8 cellular contexts compared by ENCODE assay signal in the genomic region with DNA sequence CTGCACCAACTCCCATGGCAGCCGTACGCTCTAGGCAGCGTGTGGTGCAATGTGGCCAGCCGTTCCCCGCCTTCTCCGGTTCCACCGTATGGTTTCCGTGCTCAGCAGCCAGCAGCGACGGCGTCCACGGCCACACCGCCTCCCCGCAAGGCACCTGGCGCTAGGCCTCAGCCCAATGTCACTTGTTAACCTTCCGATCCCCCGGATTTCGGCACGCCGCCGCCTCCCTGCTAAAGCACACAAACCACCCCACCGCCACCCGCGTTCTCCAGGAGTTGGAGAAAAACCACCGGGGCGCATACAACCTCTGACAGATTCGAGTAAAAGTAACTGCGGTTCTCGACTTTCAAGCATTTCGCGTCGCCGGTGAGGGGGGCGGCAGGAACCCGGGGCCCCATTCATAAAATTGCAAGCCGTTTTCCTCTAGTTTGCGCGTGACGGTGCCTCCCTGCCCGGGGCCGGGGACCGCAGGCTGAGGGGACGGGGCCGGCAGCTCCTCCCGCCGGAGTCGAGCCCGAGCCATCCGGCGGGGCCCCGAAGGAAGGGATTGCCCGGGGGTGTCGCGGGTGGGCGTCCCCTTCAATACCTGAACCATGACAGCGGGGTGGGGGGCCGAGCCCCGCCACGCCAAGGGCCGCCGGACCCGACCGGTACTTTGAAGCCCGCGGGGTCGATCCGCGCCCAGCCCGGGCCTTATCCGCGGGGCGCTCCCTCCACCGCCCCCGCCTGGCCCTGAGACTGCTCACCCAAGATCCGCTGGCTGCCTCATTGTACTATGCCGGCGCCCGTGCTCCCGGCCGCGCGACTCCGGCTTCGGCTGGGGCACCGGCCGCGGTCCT. TPM values are rescaled to one million over a fixed set of nuclear protein-coding genes. Genes with fewer than 3 reads are reported as not detected.
DNase-seq lines count a peak whose midpoint lies in the region; ATAC-seq and TF ChIP-seq lines count a peak whose summit lies in the region.

A gene with protein sequence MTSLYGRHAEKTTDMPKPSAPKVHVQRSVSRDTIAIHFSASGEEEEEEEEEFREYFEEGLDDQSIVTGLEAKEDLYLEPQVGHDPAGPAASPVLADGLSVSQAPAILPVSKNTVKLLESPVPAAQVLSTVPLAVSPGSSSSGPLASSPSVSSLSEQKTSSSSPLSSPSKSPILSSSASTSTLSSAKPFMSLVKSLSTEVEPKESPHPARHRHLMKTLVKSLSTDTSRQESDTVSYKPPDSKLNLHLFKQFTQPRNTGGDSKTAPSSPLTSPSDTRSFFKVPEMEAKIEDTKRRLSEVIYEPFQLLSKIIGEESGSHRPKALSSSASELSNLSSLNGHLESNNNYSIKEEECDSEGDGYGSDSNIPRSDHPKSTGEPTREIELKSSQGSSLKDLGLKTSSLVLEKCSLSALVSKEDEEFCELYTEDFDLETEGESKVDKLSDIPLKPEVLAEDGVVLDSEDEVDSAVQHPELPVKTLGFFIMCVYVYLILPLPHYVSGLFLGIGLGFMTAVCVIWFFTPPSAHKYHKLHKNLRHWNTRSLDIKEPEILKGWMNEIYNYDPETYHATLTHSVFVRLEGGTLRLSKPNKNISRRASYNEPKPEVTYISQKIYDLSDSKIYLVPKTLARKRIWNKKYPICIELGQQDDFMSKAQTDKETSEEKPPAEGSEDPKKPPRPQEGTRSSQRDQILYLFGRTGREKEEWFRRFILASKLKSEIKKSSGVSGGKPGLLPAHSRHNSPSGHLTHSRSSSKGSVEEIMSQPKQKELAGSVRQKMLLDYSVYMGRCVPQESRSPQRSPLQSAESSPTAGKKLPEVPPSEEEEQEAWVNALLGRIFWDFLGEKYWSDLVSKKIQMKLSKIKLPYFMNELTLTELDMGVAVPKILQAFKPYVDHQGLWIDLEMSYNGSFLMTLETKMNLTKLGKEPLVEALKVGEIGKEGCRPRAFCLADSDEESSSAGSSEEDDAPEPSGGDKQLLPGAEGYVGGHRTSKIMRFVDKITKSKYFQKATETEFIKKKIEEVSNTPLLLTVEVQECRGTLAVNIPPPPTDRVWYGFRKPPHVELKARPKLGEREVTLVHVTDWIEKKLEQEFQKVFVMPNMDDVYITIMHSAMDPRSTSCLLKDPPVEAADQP (minus strand): TSS at position 839 of the 839 bp plus-strand sequence. CDS start 49,043 bp downstream, outside the sequence.

- peaks cover 53% of the 10 kb centered on the region for H3K79me2 ChIP-seq in SK-N-SH (ENCODE audit: insufficient read depth)

- peak within 1 kb of the TSS; percentile 90 for H3K27ac Mint-ChIP-seq in activated naive CD8-positive, alpha-beta T cell treated with anti-CD3 and anti-CD28 coated beads, Interleukin-2, amount 10 ng/mL, durations not matched to agents 7 days and 5 days

- peak within 1 kb of the TSS; percentile 96 for H3K4me3 Mint-ChIP-seq in activated naive CD8-positive, alpha-beta T cell treated with anti-CD3 and anti-CD28 coated beads, Interleukin-2, amount 10 ng/mL, durations not matched to agents 7 days and 5 days

- peak; percentile 57 for DNase-seq in AG20443 (ENCODE audit: low spot score)
- peak; percentile 86 for DNase-seq in SK-N-SH
- DNase-seq in activated naive CD8-positive, alpha-beta T cell treated with anti-CD3 and anti-CD28 coated beads, Interleukin-2, amount 10 ng/mL, durations not matched to agents 7 days and 5 days, result peak; percentile 74
- peak; percentile 56 to 81 (median 67) for DNase-seq in heart left ventricle
- peak; percentile 30 for DNase-seq in putamen (ENCODE audit: low spot score)
- peak; percentile 69 to 85 for DNase-seq in aorta

- H3K4me1 Mint-ChIP-seq in activated naive CD8-positive, alpha-beta T cell treated with anti-CD3 and anti-CD28 coated beads, Interleukin-2, amount 10 ng/mL, durations not matched to agents 7 days and 5 days, result peaks cover 30% of the 10 kb centered on the region

- WGBS in SK-N-SH (ENCODE audit: low lambda C conversion rate), result under 1% methylated on average over 42 of the region's 87 CpGs
- WGBS in heart left ventricle, 4 donors, result 0 to 1% (median 1%) methylated on average over 20 to 87 of the region's 87 CpGs
- 0 to 1% methylated on average over 68 to 87 of the region's 87 CpGs for WGBS in aorta, 2 donors

- H3K4me1 ChIP-seq in SK-N-SH (ENCODE audit: control insufficient read depth in 1 of 2, insufficient read depth in 2 of 2, low read depth in 1 of 2, low read length in 1 of 2), result peaks cover 23 to 32% of the 10 kb centered on the region in 2 experiments; a peak in 3 of 4 replicates
- peaks cover 4 to 50% (median 33%) of the 10 kb centered on the region in 12 donors for H3K4me1 ChIP-seq in heart left ventricle
- H3K4me1 ChIP-seq in aorta (ENCODE audit: control insufficient read depth in 1 of 2, insufficient read depth in 2 of 2, low read length in 2 of 2), result peaks cover 0 to 3% of the 10 kb centered on the region in 2 donors

- H4K20me1 ChIP-seq in SK-N-SH (ENCODE audit: insufficient read depth), result peaks cover 7% of the 10 kb centered on the region; the same call in 1 of the 2 replicates

- H3K9me3 ChIP-seq in SK-N-SH (no peaks in the 10 kb centered on the region), heart left ventricle (no peaks in the 10 kb centered on the region), aorta (ENCODE audit: control insufficient read depth, low read length) (no peaks in the 10 kb centered on the region)

- peak; percentile 21 to 65 for TF ChIP-seq POLR2A in heart left ventricle (IDR thresholded peaks at IDR 0.05)

- H3K4me3 ChIP-seq in SK-N-SH (ENCODE audit: low read depth in 2 of 2, low read length in 1 of 2) (peak within 1 kb of the TSS; percentile 84 to 91), heart left ventricle (peak within 1 kb of the TSS; percentile 86 to 100 (median 96)), aorta (ENCODE audit: low read length in 2 of 2) (peak within 1 kb of the TSS; percentile 82 to 92)

- H3K9me3 Mint-ChIP-seq in activated naive CD8-positive, alpha-beta T cell treated with anti-CD3 and anti-CD28 coated beads, Interleukin-2, amount 10 ng/mL, durations not matched to agents 7 days and 5 days, result no peaks in the 10 kb centered on the region

- intact Hi-C loops in heart left ventricle (cut with DNase I) (loop anchor here in 9 of 10 donors (1.0 to 5.0 kb wide), 5 partner anchors 45 to 116 kb away; no protein-coding TSS in a partner anchor), aorta (cut with DNase I) (loop anchor here (2.0 to 10.0 kb wide), 4 partner anchors 85 to 116 kb away; no protein-coding TSS in a partner anchor)

- TF ChIP-seq EP300 in SK-N-SH (IDR thresholded peaks at IDR 0.05; ENCODE audit: borderline replicate concordance in 1 of 2, low read depth in 1 of 2, low read length in 1 of 2), result no peak

- H3F3A ChIP-seq in SK-N-SH (replicated peaks; ENCODE audit: insufficient read depth), result peaks cover 13% of the 10 kb centered on the region

- H3K27me3 Mint-ChIP-seq in activated naive CD8-positive, alpha-beta T cell treated with anti-CD3 and anti-CD28 coated beads, Interleukin-2, amount 10 ng/mL, durations not matched to agents 7 days and 5 days, result peaks cover 5% of the 10 kb centered on the region

- peak within 1 kb of the TSS; percentile 81 for H3K9ac ChIP-seq in SK-N-SH

- 0 out of 2 replicates have a peak, but pooled peaks have one; percentile 3 for TF ChIP-seq RAD21 in SK-N-SH (IDR thresholded peaks at IDR 0.05; ENCODE audit: low read length)

- peak within 1 kb of the TSS; percentile 83 for H3K4me2 ChIP-seq in SK-N-SH

- H3K9me2 ChIP-seq in SK-N-SH, result no peaks in the 10 kb centered on the region

- no peak for TF ChIP-seq CTCF in SK-N-SH (IDR thresholded peaks at IDR 0.05)
- TF ChIP-seq CTCF in heart left ventricle (IDR thresholded peaks at IDR 0.05), result no peak

- H3K36me3 ChIP-seq in SK-N-SH (replicated peaks in 1 of 2; ENCODE audit: control insufficient read depth in 1 of 2, insufficient read depth in 2 of 2, low read length in 1 of 2), result no peaks in the 10 kb centered on the region
- no peaks in the 10 kb centered on the region for H3K36me3 ChIP-seq in heart left ventricle
- H3K36me3 ChIP-seq in aorta (ENCODE audit: control insufficient read depth in 1 of 2, insufficient read depth in 2 of 2, low read length in 1 of 2), result no peaks in the 10 kb centered on the region

- H3K36me3 Mint-ChIP-seq in activated naive CD8-positive, alpha-beta T cell treated with anti-CD3 and anti-CD28 coated beads, Interleukin-2, amount 10 ng/mL, durations not matched to agents 7 days and 5 days, result peaks cover 1% of the 10 kb centered on the region

- ATAC-seq in GM19025 (IDR thresholded peaks at IDR 0.05; ENCODE audit: low read depth, unreplicated experiment) (peak; percentile 30), HG03196 (IDR thresholded peaks at IDR 0.05; ENCODE audit: unreplicated experiment) (peak; percentile 26), heart left ventricle (peak; percentile 30 to 70 (median 64)), aorta (ENCODE audit: low FRiP score) (peak; percentile 67)
- ATAC-seq in activated naive CD8-positive, alpha-beta T cell treated with anti-CD3 and anti-CD28 coated beads, Interleukin-2, amount 10 ng/mL, durations not matched to agents 7 days and 5 days (ENCODE audit: low read depth), result peak; percentile 39

- CTCF ChIA-PET in SK-N-SH (lab: Yijun Ruan, JAX), result interaction anchor here (1.1 to 3.3 kb wide), 5 partner anchors 19 to 129 kb away, joined by 3 to 18 read pairs (median 4); no protein-coding TSS in a partner anchor

- H3K27ac ChIP-seq in SK-N-SH (ENCODE audit: low read depth in 2 of 2, low read length in 1 of 2) (peak within 1 kb of the TSS; percentile 64 to 86), heart left ventricle (peak within 1 kb of the TSS; percentile 62 to 97 (median 93)), aorta (ENCODE audit: low read depth in 1 of 2, low read length in 2 of 2) (peak within 1 kb of the TSS in 1 of 2 donors; percentile 76)

- H2AFZ ChIP-seq in SK-N-SH (ENCODE audit: low read depth), result peak within 1 kb of the TSS; percentile 91

- POLR2A ChIA-PET in SK-N-SH (lab: Yijun Ruan, JAX), result interaction anchor here (0.9 to 3.4 kb wide), 4 partner anchors 9 to 115 kb away, joined by 3 to 50 read pairs (median 4); no protein-coding TSS in a partner anchor
- POLR2A ChIA-PET in activated naive CD8-positive, alpha-beta T cell treated with anti-CD3 and anti-CD28 coated beads, Interleukin-2, amount 10 ng/mL, durations not matched to agents 7 days and 5 days (lab: Charles Lee), result interaction anchor here (0.6 to 3.1 kb wide), 7 partner anchors 47 to 301 kb away, joined by 3 to 35 read pairs (median 3); a partner anchor contains a TSS

- H3K27me3 ChIP-seq in SK-N-SH (ENCODE audit: insufficient read depth) (no peaks in the 10 kb centered on the region), heart left ventricle (no peaks in the 10 kb centered on the region), aorta (ENCODE audit: control insufficient read depth in 1 of 2, insufficient read depth in 2 of 2, low read length in 1 of 2) (no peaks in the 10 kb centered on the region)

RNA-seq across cellular contexts. Expression of the gene that starts here (rescaled TPM):
- 24.0 and 30.7 TPM in 2 replicates for polyA plus RNA-seq in SK-N-SH (2012; rRNA removed)
- polyA plus RNA-seq in SK-N-SH (2012; cell fraction: cytosol; rRNA removed), result 26.9 and 29.1 TPM in 2 replicates
- polyA plus RNA-seq in SK-N-SH (2012; cell fraction: nucleus; rRNA removed), result 24.0 and 32.4 TPM in 2 replicates
- total RNA-seq in activated naive CD8-positive, alpha-beta T cell treated with anti-CD3 and anti-CD28 coated beads, Interleukin-2, amount 10 ng/mL, durations not matched to agents 7 days and 5 days, result 10 to 100 TPM; 12.0 to 12.8 TPM
- 10 to 100 TPM; 42.2 to 55.8 (median 51.1) TPM for total RNA-seq in heart left ventricle
- 10 to 100 TPM; 16.8 to 49.1 TPM for polyA plus RNA-seq in heart left ventricle
- 10 to 100 TPM; 26.6 to 29.4 TPM for total RNA-seq in aorta
- polyA plus RNA-seq in aorta, result 10 to 100 TPM; 10.9 to 21.8 TPM

Comparison
In these comparisons a context has a peak if more than half of its experiments do, and no peak if none do; other contexts are left out.
1. DNase-seq: peak in every context shown above with its lines; median percentile 86 in SK-N-SH; 77 in aorta; 74 in activated naive CD8-positive, alpha-beta T cell treated with anti-CD3 and anti-CD28 coated beads, Interleukin-2, amount 10 ng/mL, durations not matched to agents 7 days and 5 days; 67 in heart left ventricle; 57 in AG20443; 30 in putamen.